27 cellular contexts compared by ENCODE assay signal in the genomic region with DNA sequence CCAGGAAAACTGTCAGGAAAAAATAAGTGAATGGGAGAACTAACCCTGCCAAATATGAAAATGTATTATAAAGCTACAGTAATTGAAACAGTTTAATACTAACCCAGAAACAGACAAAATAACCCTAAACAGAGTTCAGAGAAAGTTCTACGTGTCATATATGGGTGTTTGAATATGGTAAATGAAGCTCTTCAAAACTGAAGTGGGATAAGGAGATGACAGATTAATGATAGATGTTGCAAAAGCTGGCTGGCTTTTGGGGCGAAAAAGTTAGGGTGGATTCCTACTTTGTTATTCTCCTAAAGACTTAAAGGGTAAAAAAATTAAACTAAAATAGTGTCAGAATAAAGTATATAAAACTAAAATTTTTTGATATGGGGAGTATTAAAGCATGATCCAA.
"Had no signal": no experiment of that assay in that cellular context is flagged by ENCODE, and none has a peak within 500 bp of the region (broad histone marks: within the 10 kb centered on the region; RNA-seq: fewer than 3 reads in every experiment).

No MANE protein-coding gene starts in this region.

- ATAC-seq: effector memory CD8-positive, alpha-beta T cell; esophagus mucosa; foreskin keratinocyte; gastrocnemius medialis; gastroesophageal sphincter; heart left ventricle; heart right ventricle had no signal

- FAIRE-seq: endometrium, endothelial cell of umbilical vein, frontal cortex had no signal

- DNase-seq: colonic mucosa; cortex of kidney; dermis blood vessel endothelial cell; dorsolateral prefrontal cortex; effector CD4-positive, alpha-beta T cell; effector CD8-positive, alpha-beta T cell; effector memory CD4-positive, alpha-beta T cell; effector memory CD8-positive, alpha-beta T cell; endodermal cell; erythroblast; esophagus squamous epithelium; foreskin fibroblast; foreskin keratinocyte; foreskin melanocyte; gastrocnemius medialis; glutamatergic neuron; head of caudate nucleus; heart left ventricle; heart right ventricle had no signal

- H3K27ac ChIP-seq: colonic mucosa, coronary artery, dorsolateral prefrontal cortex, epithelial cell of prostate, esophagus muscularis mucosa, foreskin keratinocyte, gastrocnemius medialis, gastroesophageal sphincter, heart left ventricle, heart right ventricle had no signal

- H3K4me1 ChIP-seq: colonic mucosa, foreskin keratinocyte, gastroesophageal sphincter had no signal

- H3K9me3 ChIP-seq: colonic mucosa, esophagus muscularis mucosa, esophagus squamous epithelium, gastrocnemius medialis, gastroesophageal sphincter, heart left ventricle, heart right ventricle had no signal

- H3K27me3 ChIP-seq: colonic mucosa, dorsolateral prefrontal cortex, esophagus muscularis mucosa, esophagus squamous epithelium, gastrocnemius medialis, gastroesophageal sphincter, heart left ventricle, heart right ventricle had no signal

- H3K4me3 ChIP-seq: colonic mucosa, coronary artery, dorsolateral prefrontal cortex, esophagus muscularis mucosa, esophagus squamous epithelium, gastrocnemius medialis, gastroesophageal sphincter, heart left ventricle, heart right ventricle had no signal

- H3K36me3 ChIP-seq: colonic mucosa, esophagus muscularis mucosa, esophagus squamous epithelium, gastrocnemius medialis, gastroesophageal sphincter, heart left ventricle, heart right ventricle had no signal
